8 cellular contexts compared by ENCODE assay signal in genomic region chr5:131381792-131382191, GRCh38.
A peak's percentile ranks its signal among the peaks of the same experiment; 100 is the strongest.
DNase-seq lines count a peak whose midpoint lies in the region; ATAC-seq, FAIRE-seq and TF ChIP-seq lines count a peak whose summit lies in the region.

No MANE protein-coding gene starts in this region.

- H3K9me3 ChIP-seq in GM12878 (replicated peaks; ENCODE audit: control insufficient read depth, insufficient read depth, low read length) = no peaks in the 10 kb centered on the region

- no peak for TF ChIP-seq POLR2A in GM12878 (IDR thresholded peaks at IDR 0.05; ENCODE audit: low read depth, low read length)

- H2AFZ ChIP-seq in GM12878 (ENCODE audit: control insufficient read depth, low read depth, low read length) = no peak overlapping the region

- TF ChIP-seq RAD21 in GM12878 (IDR thresholded peaks at IDR 0.05; ENCODE audit: insufficient read depth, low read depth, low read length) = no peak

- peak overlapping the region; percentile 28; the same call in 1 of the 2 replicates for H3K9ac ChIP-seq in GM12878 (ENCODE audit: control insufficient read depth, insufficient read depth, low read length)

- in situ Hi-C loops in GM12878 (cut with MboI) = loop anchor here (5.0 kb wide), 2 partner anchors 169 to 214 kb away; partner anchors contain the start of gene HINT1
- in situ Hi-C loops in brain microvascular endothelial cell (cut with HindIII; ENCODE audit: low pct_ligation_motif_present, low sequenced_read_pairs) = no loop called here

- RAD21 ChIA-PET in GM12878 (lab: Charles Lee; ENCODE audit: unreplicated experiment) = interaction anchor here (0.8 to 11.3 kb wide), 37 partner anchors 8 to 510 kb away, joined by 3 to 145 read pairs (median 6); partner anchors contain the start of genes CDC42SE2 and HINT1

- peaks cover 64% of the 10 kb centered on the region for H3K4me1 ChIP-seq in GM12878 (ENCODE audit: control insufficient read depth, insufficient read depth, low read length)

- H3K4me2 ChIP-seq in GM12878 (ENCODE audit: control insufficient read depth, insufficient read depth) = peak overlapping the region; percentile 86

- TF ChIP-seq EP300 in GM12878 (IDR thresholded peaks at IDR 0.05; ENCODE audit: borderline replicate concordance in 1 of 2, control insufficient read depth in 1 of 2, low read depth in 2 of 2, low read length in 2 of 2) = peak in 1 of 2 experiments; percentile 46; a peak in 1 of 4 replicates

- no TSS peak for BruUV-seq in GM12878 (replicated peaks; lab: Mats Ljungman, UMichigan)

- SMC1A ChIA-PET in GM12878 (lab: Charles Lee; ENCODE audit: uncharacterized antibody, unreplicated experiment) = interaction anchor here (0.6 to 7.0 kb wide), 54 partner anchors 9 to 626 kb away, joined by 3 to 67 read pairs (median 4); partner anchors contain the start of gene CDC42SE2

- CTCF ChIA-PET in GM12878 (lab: Yijun Ruan, JAX) = interaction anchor here (0.7 to 3.4 kb wide), 41 partner anchors 8 to 510 kb away, joined by 3 to 53 read pairs (median 5); partner anchors contain the start of genes CDC42SE2 and HINT1

- peak; percentile 75 for FAIRE-seq in GM12878 (lab: Jason Lieb, UNC)

- H3K27me3 ChIP-seq in GM06990 (replicated peaks; ENCODE audit: control insufficient read depth, insufficient read depth, low read length) (no peaks in the 10 kb centered on the region), GM12878 (replicated peaks in 1 of 2; ENCODE audit: control insufficient read depth in 2 of 2, insufficient read depth in 2 of 2, low read length in 1 of 2) (no peaks in the 10 kb centered on the region), brain microvascular endothelial cell (replicated peaks) (no peaks in the 10 kb centered on the region)

- POLR2A ChIA-PET in GM12878 (lab: Charles Lee) = interaction anchor here (0.6 to 3.2 kb wide), 21 partner anchors 8 to 1009 kb away, joined by 3 to 13 read pairs (median 5); partner anchors contain the start of gene CDC42SE2

- intact Hi-C loops in GM12878 (cut with micrococcal nuclease; ENCODE audit: unreplicated experiment) = loop anchor here (2.0 to 5.0 kb wide), 5 partner anchors 35 to 1059 kb away; partner anchors contain the start of gene HINT1

- no peak overlapping the region; the same call in 1 of the 2 replicates for H3K4me3 ChIP-seq in GM06990 (replicated peaks; ENCODE audit: low read depth, low read length)
- H3K4me3 ChIP-seq in GM12878 = peak overlapping the region; percentile 40; the same call in 1 of the 2 replicates
- no peak overlapping the region for H3K4me3 ChIP-seq in brain microvascular endothelial cell (ENCODE audit: low read depth, low read length)

- 8% methylated on average over 2 of the region's 2 CpGs for WGBS in GM12878 (ENCODE audit: insufficient coverage, insufficient replicate concordance, low lambda C conversion rate, missing lambda C conversion rate)

- peak overlapping the region; percentile 95 for H3K27ac ChIP-seq in GM12878 (ENCODE audit: control insufficient read depth, insufficient read depth)
- no peak overlapping the region for H3K27ac ChIP-seq in brain microvascular endothelial cell

- ATAC-seq in GM21360 (IDR thresholded peaks at IDR 0.05; ENCODE audit: unreplicated experiment) = peak; percentile 47
- peak; percentile 57 for ATAC-seq in HG03342 (IDR thresholded peaks at IDR 0.05; ENCODE audit: unreplicated experiment)
- peak; percentile 66 for ATAC-seq in GM12878

- H3K36me3 ChIP-seq in GM06990 (ENCODE audit: control insufficient read depth, insufficient read depth, low read length) (peaks cover 4% of the 10 kb centered on the region), GM12878 (ENCODE audit: control insufficient read depth in 2 of 2, insufficient read depth in 2 of 2, low read length in 1 of 2) (peaks cover 2 to 9% of the 10 kb centered on the region in 2 experiments; a peak in 2 of 4 replicates), brain microvascular endothelial cell (replicated peaks) (no peaks in the 10 kb centered on the region)

- no peaks in the 10 kb centered on the region for H4K20me1 ChIP-seq in GM12878 (ENCODE audit: control insufficient read depth, insufficient read depth)

- DNase-seq in GM06990 (ENCODE audit: extremely low read depth, insufficient read length) (peak; percentile 40), GM12878 (ENCODE audit: low read depth, low spot score) (peak; percentile 71), NCI-H2196 (lab: John Stamatoyannopoulos, UW; ENCODE audit: unreplicated experiment) (no peak), globus pallidus (ENCODE audit: low spot score) (no peak), brain microvascular endothelial cell (no peak), retina (no peak)

- TF ChIP-seq CTCF in GM06990 (IDR thresholded peaks at IDR 0.05; ENCODE audit: insufficient read depth, low read length, poor library complexity, severe bottlenecking) (no peak), GM12878 (IDR thresholded peaks at IDR 0.05 in 2 of 3, conservative IDR thresholded peaks at IDR 0.05 in 1 of 3; ENCODE audit: control insufficient read depth in 2 of 3, extremely low read depth in 1 of 3, insufficient read depth in 1 of 3, low read depth in 3 of 3, low read length in 3 of 3) (no peak), brain microvascular endothelial cell (IDR thresholded peaks at IDR 0.05; ENCODE audit: low read depth, low read length, missing control alignments) (no peak)

- peaks cover 86% of the 10 kb centered on the region for H3K79me2 ChIP-seq in GM12878 (ENCODE audit: control insufficient read depth, insufficient read depth, low read length)

TF ChIP-seq in GM12878, 131 proteins besides CTCF, POLR2A, EP300 and RAD21:
- 0 out of 4 replicates have a peak, but pooled peaks of 1 of the 2 experiments have one; percentile 7 for TF ChIP-seq IKZF2 (IDR thresholded peaks at IDR 0.05)
- TF ChIP-seq TCF7 (IDR thresholded peaks at IDR 0.05; ENCODE audit: borderline replicate concordance) = no peak
- TF ChIP-seq TCF3 (IDR thresholded peaks at IDR 0.05; ENCODE audit: borderline replicate concordance, insufficient read depth, low read depth, low read length) = 0 out of 2 replicates have a peak, but pooled peaks have one; percentile 23
- TF ChIP-seq USF1 (IDR thresholded peaks at IDR 0.05; ENCODE audit: borderline replicate concordance, extremely low read length, insufficient read depth, low read depth, low read length) = no peak
- TF ChIP-seq PRDM15 (CRISPR knock-in tag; IDR thresholded peaks at IDR 0.05) = no peak
- peak; percentile 59; the same call in 1 of the 2 replicates for TF ChIP-seq TCF12 (IDR thresholded peaks at IDR 0.05; ENCODE audit: low read depth, low read length)

Comparison
In these comparisons a context has a peak if more than half of its experiments do, and no peak if none do; other contexts are left out.
1. DNase-seq: peak in GM06990 (single experiment) and GM12878 (single experiment); none in NCI-H2196 (single experiment), globus pallidus (single experiment), brain microvascular endothelial cell (single experiment) and retina (single experiment).
2. Peak in every context shown above with its lines, with median percentiles within 50 percentile points of each other: ATAC-seq.